ENCODE assay signal across 11 cellular contexts in the genomic region with DNA sequence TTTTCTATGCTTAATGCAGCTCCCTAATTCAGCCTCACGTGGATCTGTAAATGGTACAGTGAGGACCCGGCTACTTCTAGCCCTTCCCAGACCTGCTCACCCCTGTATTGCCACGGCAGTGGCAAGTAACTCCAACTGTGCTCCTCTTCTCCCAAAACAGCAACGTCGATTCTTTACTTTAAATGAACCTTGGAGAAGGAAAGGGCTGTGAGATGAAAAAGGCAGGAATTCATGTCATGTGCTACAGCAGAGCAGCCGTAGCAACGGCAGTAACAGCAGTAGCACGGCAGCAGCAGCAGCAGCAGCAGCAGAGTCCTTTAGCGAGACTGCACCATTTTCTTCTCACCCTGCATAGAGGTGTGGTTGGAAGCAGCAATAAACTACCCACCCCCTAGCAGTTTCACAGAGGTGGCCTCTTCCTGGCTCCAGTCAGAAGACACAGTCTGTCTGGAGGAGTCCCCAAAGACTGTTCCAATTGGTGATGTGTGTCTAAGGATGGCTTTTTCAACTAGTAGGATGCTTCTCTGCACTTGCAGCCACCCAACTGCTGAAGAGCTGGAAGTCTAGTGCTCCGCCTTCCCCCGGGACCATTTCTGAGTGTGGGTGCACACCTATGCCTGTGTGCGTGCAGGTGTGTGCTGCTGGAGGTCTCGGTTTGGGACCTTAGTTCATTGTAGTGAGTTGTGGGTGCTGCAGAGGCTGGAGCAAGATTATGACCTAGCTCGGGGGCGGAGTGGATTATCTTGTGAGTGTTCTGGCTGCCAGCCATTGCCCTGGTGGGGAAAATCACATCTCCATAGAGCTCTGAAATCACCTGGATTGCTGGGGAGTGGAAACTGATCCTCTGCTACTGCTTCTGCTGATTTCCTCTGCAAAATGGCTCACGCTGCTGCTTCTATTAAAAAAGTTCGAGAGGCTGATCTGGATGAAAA.
DNase-seq lines count a peak whose midpoint lies in the region; ATAC-seq and TF ChIP-seq lines count a peak whose summit lies in the region.
"Had no signal": no experiment of that assay in that cellular context is flagged by ENCODE, and none has a peak within 500 bp of the region (broad histone marks: within the 10 kb centered on the region; RNA-seq: fewer than 3 reads in every experiment).

No MANE protein-coding gene starts in this region.

- peak overlapping the region; percentile 47 for H3K4me3 Mint-ChIP-seq in glutamatergic neuron (ENCODE audit: unreplicated experiment)
- no peak overlapping the region for H3K4me3 Mint-ChIP-seq in CD4-positive, alpha-beta memory T cell
- H3K4me3 Mint-ChIP-seq: CD4-positive, CD25-positive, alpha-beta regulatory T cell; central memory CD8-positive, alpha-beta T cell had no signal

- no peak overlapping the region for H3K4me3 ChIP-seq in CD4-positive, alpha-beta memory T cell (ENCODE audit: low read length in 2 of 2)
- no peak overlapping the region for H3K4me3 ChIP-seq in lower leg skin (ENCODE audit: low read depth, poor library complexity, severe bottlenecking)

- H3K9me3 ChIP-seq in CD4-positive, alpha-beta memory T cell (ENCODE audit: control insufficient read depth in 1 of 2, low read length in 2 of 2): no peaks in the 10 kb centered on the region

- WGBS in lower leg skin, 2 donors: 60 to 66% methylated on average over 17 of the region's 17 CpGs

- H3K27ac ChIP-seq in CD4-positive, alpha-beta memory T cell (ENCODE audit: low read depth, low read length): no peak overlapping the region

- POLR2A ChIA-PET in CD4-positive, alpha-beta memory T cell (lab: Charles Lee; ENCODE audit: partially characterized antibody): no interaction called here

- CTCF ChIA-PET in CD4-positive, alpha-beta memory T cell (lab: Charles Lee; ENCODE audit: partially characterized antibody): no interaction called here

- no peaks in the 10 kb centered on the region for H3K36me3 Mint-ChIP-seq in glutamatergic neuron (ENCODE audit: unreplicated experiment)
- no peaks in the 10 kb centered on the region for H3K36me3 Mint-ChIP-seq in CD4-positive, alpha-beta memory T cell
- H3K36me3 Mint-ChIP-seq: CD4-positive, CD25-positive, alpha-beta regulatory T cell had no signal

- H3K27ac Mint-ChIP-seq in glutamatergic neuron (ENCODE audit: unreplicated experiment): peak overlapping the region; percentile 24
- no peak overlapping the region for H3K27ac Mint-ChIP-seq in CD4-positive, alpha-beta memory T cell
- H3K27ac Mint-ChIP-seq: CD4-positive, CD25-positive, alpha-beta regulatory T cell had no signal

- TF ChIP-seq CTCF in glutamatergic neuron (IDR thresholded peaks at IDR 0.05; ENCODE audit: partially characterized antibody, unreplicated experiment) (no peak), lower leg skin (IDR thresholded peaks at IDR 0.05) (no peak)

- intact Hi-C loops in CD4-positive, alpha-beta memory T cell (cut with micrococcal nuclease): no loop called here
- intact Hi-C loops in lower leg skin (cut with DNase I; ENCODE audit: low total_unique reads): no loop called here

- H3K4me1 Mint-ChIP-seq in glutamatergic neuron (ENCODE audit: low read depth, unreplicated experiment): peaks cover 50% of the 10 kb centered on the region
- H3K4me1 Mint-ChIP-seq in CD4-positive, alpha-beta memory T cell: no peaks in the 10 kb centered on the region
- H3K4me1 Mint-ChIP-seq: CD4-positive, CD25-positive, alpha-beta regulatory T cell; central memory CD8-positive, alpha-beta T cell had no signal

- H3K27me3 ChIP-seq in CD4-positive, alpha-beta memory T cell (ENCODE audit: insufficient read depth, low read length): no peaks in the 10 kb centered on the region

- H3K9me3 Mint-ChIP-seq in glutamatergic neuron (ENCODE audit: unreplicated experiment): no peaks in the 10 kb centered on the region
- no peaks in the 10 kb centered on the region for H3K9me3 Mint-ChIP-seq in CD4-positive, alpha-beta memory T cell
- H3K9me3 Mint-ChIP-seq: central memory CD8-positive, alpha-beta T cell had no signal

- H3K36me3 ChIP-seq in CD4-positive, alpha-beta memory T cell (ENCODE audit: insufficient read depth, low read length): no peaks in the 10 kb centered on the region

- no peaks in the 10 kb centered on the region for H3K27me3 Mint-ChIP-seq in glutamatergic neuron (ENCODE audit: unreplicated experiment)
- H3K27me3 Mint-ChIP-seq in CD4-positive, alpha-beta memory T cell: peaks cover 0 to 1% of the 10 kb centered on the region in 2 donors
- H3K27me3 Mint-ChIP-seq: CD4-positive, CD25-positive, alpha-beta regulatory T cell; central memory CD8-positive, alpha-beta T cell had no signal

- TF ChIP-seq POLR2A in lower leg skin (IDR thresholded peaks at IDR 0.05): no peak

- no peak for ATAC-seq in GM18519 (IDR thresholded peaks at IDR 0.05; ENCODE audit: low FRiP score, unreplicated experiment)

- no peaks in the 10 kb centered on the region for H3K4me1 ChIP-seq in CD4-positive, alpha-beta memory T cell (ENCODE audit: insufficient read depth, low read length)

- DNase-seq in DMS79 treated with DMSO at 0.1 percent for 48 hours (lab: John Stamatoyannopoulos, UW) (peak; percentile 70), NCI-H510A (lab: John Stamatoyannopoulos, UW) (peak; percentile 5), glutamatergic neuron (no peak), nucleus accumbens (lab: John Stamatoyannopoulos, UW) (peak in 43 of 56 donors; percentile 10 to 88 (median 60)), lower leg skin (ENCODE audit: low spot score in 2 of 2) (no peak), LoVo (ENCODE audit: low spot score) (no peak)
- DNase-seq in CD4-positive, alpha-beta memory T cell: no peak
- DNase-seq: CD4-positive, CD25-positive, alpha-beta regulatory T cell; NCI-H2107 had no signal

Comparison
In these comparisons a context has a peak if more than half of its experiments do, and no peak if none do; other contexts are left out.
1. DNase-seq: peak in DMS79 treated with DMSO at 0.1 percent for 48 hours (single experiment), NCI-H510A (single experiment) and nucleus accumbens (43 of 56); none in glutamatergic neuron (single experiment), CD4-positive, alpha-beta memory T cell (0 of 5), lower leg skin (0 of 2) and LoVo (single experiment).